8 cellular contexts compared by ENCODE assay signal in the genomic region with DNA sequence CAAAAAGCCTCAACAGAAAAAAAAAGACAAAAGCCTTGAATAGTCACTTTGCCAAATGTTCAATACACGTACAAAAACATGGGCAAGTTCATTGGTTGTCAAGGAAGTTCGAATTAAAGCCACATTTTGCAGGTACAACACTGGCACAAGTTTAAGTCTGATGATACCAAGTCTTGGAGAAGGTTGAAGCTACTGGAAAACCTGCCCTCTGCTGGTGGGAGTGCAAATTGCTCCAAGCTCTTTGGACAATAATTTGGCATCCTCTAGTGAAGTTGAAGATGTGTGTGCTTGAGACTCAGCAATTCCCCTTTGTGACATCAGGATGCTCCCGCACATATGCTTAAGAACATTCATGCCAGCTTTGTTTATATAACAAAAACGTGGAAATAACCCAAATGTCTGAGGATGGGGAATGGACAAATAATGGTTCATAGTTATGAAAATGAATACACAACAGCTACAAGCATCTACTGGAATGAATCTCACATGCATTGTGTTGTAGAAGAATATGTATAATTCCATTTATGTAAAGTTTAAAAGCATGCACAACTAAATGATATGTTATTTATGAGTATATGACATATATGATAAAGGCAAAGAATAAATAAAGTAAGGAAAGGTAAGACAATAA.
DNase-seq lines count a peak whose midpoint lies in the region; ATAC-seq, FAIRE-seq and TF ChIP-seq lines count a peak whose summit lies in the region.

No MANE protein-coding gene starts in this region.

- H3K4me3 Mint-ChIP-seq in activated T-helper 1 cell treated with anti-CD3 and anti-CD28 coated beads, Interleukin-12 subunit alpha, Interleukin-12 subunit beta, Interleukin-2, Interleukin-4 antibody, amounts not matched to agents 30 ng/mL and 10 ng/mL and 1 ng/mL, durations not matched to agents 14 hours and 24 hours and 36 hours = no peak overlapping the region

- CTCF ChIA-PET in HEK293T (lab: Yijun Ruan, JAX) (interaction anchor here (0.6 to 1.3 kb wide), 4 partner anchors 8 to 36 kb away, joined by 3 to 4 read pairs (median 4); no protein-coding TSS in a partner anchor), Panc1 (lab: Charles Lee) (interaction anchor here (0.6 to 0.7 kb wide), 2 partner anchors 398 to 1128 kb away, joined by 4 read pairs; no protein-coding TSS in a partner anchor)

- H3K4me3 ChIP-seq in Panc1 (ENCODE audit: low read depth in 2 of 2, low read length in 2 of 2) (no peak overlapping the region), small intestine (ENCODE audit: low read depth in 1 of 2, low read length in 2 of 2) (no peak overlapping the region)

- in situ Hi-C loops in Panc1 (cut with HindIII; ENCODE audit: low pct_unique_long_range_greater_than_20kb, low sequenced_read_pairs) = no loop called here

- no peak overlapping the region for H3K27ac Mint-ChIP-seq in activated T-helper 1 cell treated with anti-CD3 and anti-CD28 coated beads, Interleukin-12 subunit alpha, Interleukin-12 subunit beta, Interleukin-2, Interleukin-4 antibody, amounts not matched to agents 30 ng/mL and 10 ng/mL and 1 ng/mL, durations not matched to agents 14 hours and 24 hours and 36 hours

- ATAC-seq in Panc1 (peak; percentile 74; the same call in 1 of the 2 replicates), GM21447 (IDR thresholded peaks at IDR 0.05; ENCODE audit: unreplicated experiment) (no peak), HG03097 (IDR thresholded peaks at IDR 0.05; ENCODE audit: low FRiP score, unreplicated experiment) (no peak)

- TF ChIP-seq CTCF in Panc1 (IDR thresholded peaks at IDR 0.05) = peak; percentile 90

- 8 to 12% (median 9%) methylated on average over 4 of the region's 4 CpGs for WGBS in small intestine, 3 donors

- H3K27me3 Mint-ChIP-seq in activated T-helper 1 cell treated with anti-CD3 and anti-CD28 coated beads, Interleukin-12 subunit alpha, Interleukin-12 subunit beta, Interleukin-2, Interleukin-4 antibody, amounts not matched to agents 30 ng/mL and 10 ng/mL and 1 ng/mL, durations not matched to agents 14 hours and 24 hours and 36 hours (ENCODE audit: insufficient read depth) = peaks cover 2% of the 10 kb centered on the region

- POLR2A ChIA-PET in HEK293T (lab: Yijun Ruan, JAX) = no interaction called here
- POLR2A ChIA-PET in Panc1 (lab: Charles Lee) = no interaction called here

- no peak overlapping the region for H3K27ac ChIP-seq in Panc1 (ENCODE audit: low read length)
- H3K27ac ChIP-seq in small intestine (ENCODE audit: low read depth in 1 of 2, low read length in 1 of 2) = no peak overlapping the region

- H3K9me3 ChIP-seq in Panc1 (ENCODE audit: control insufficient read depth, insufficient read depth, low read depth, low read length) = no peaks in the 10 kb centered on the region
- no peaks in the 10 kb centered on the region for H3K9me3 ChIP-seq in small intestine (ENCODE audit: control insufficient read depth, low read depth)

- H3K36me3 ChIP-seq in Panc1 (ENCODE audit: control insufficient read depth, insufficient read depth, low read length) (no peaks in the 10 kb centered on the region), small intestine (ENCODE audit: control insufficient read depth in 2 of 2, insufficient read depth in 2 of 2, low read length in 2 of 2) (no peaks in the 10 kb centered on the region)

- H3K27me3 ChIP-seq in Panc1 (ENCODE audit: control insufficient read depth, insufficient read depth, low read length) (no peaks in the 10 kb centered on the region; the same call in 1 of the 2 replicates), small intestine (ENCODE audit: control insufficient read depth in 2 of 2, insufficient read depth in 2 of 2, low read length in 2 of 2) (peaks cover 0 to 5% of the 10 kb centered on the region in 2 donors)

- DNase-seq in EH (ENCODE audit: low read depth) (peak; percentile 36), HEK293T (ENCODE audit: extremely low spot score) (peak; percentile 64), Panc1 (ENCODE audit: low read depth, low spot score) (peak; percentile 41), glomerular visceral epithelial cell (ENCODE audit: extremely low spot score) (peak; percentile 41), small intestine (peak; percentile 48)
- peak; percentile 15 for DNase-seq in activated T-helper 1 cell treated with anti-CD3 and anti-CD28 coated beads, Interleukin-12 subunit alpha, Interleukin-12 subunit beta, Interleukin-2, Interleukin-4 antibody, amounts not matched to agents 30 ng/mL and 10 ng/mL and 1 ng/mL, durations not matched to agents 14 hours and 24 hours and 36 hours (ENCODE audit: low spot score)

- no peaks in the 10 kb centered on the region for H3K4me1 ChIP-seq in Panc1 (ENCODE audit: control insufficient read depth, insufficient read depth, low read length)
- no peaks in the 10 kb centered on the region for H3K4me1 ChIP-seq in small intestine (ENCODE audit: control insufficient read depth in 2 of 2, insufficient read depth in 1 of 2, low read depth in 1 of 2, low read length in 1 of 2)

- FAIRE-seq in small intestine (lab: Jason Lieb, UNC) = no peak

- BruUV-seq in Panc1 (replicated peaks; lab: Mats Ljungman, UMichigan) = no TSS peak

- no peaks in the 10 kb centered on the region for H3K36me3 Mint-ChIP-seq in activated T-helper 1 cell treated with anti-CD3 and anti-CD28 coated beads, Interleukin-12 subunit alpha, Interleukin-12 subunit beta, Interleukin-2, Interleukin-4 antibody, amounts not matched to agents 30 ng/mL and 10 ng/mL and 1 ng/mL, durations not matched to agents 14 hours and 24 hours and 36 hours (ENCODE audit: low read depth)

- intact Hi-C loops in Panc1 (cut with micrococcal nuclease; ENCODE audit: unreplicated experiment) = loop anchor here (5.0 kb wide), 1 partner anchor 115 kb away; no protein-coding TSS in a partner anchor
- intact Hi-C loops in activated T-helper 1 cell treated with anti-CD3 and anti-CD28 coated beads, Interleukin-12 subunit alpha, Interleukin-12 subunit beta, Interleukin-2, Interleukin-4 antibody, amounts not matched to agents 30 ng/mL and 10 ng/mL and 1 ng/mL, durations not matched to agents 14 hours and 24 hours and 36 hours (cut with micrococcal nuclease) = loop anchor here (2.0 kb wide), 2 partner anchors 114 to 650 kb away; no protein-coding TSS in a partner anchor

- H3K4me1 Mint-ChIP-seq in activated T-helper 1 cell treated with anti-CD3 and anti-CD28 coated beads, Interleukin-12 subunit alpha, Interleukin-12 subunit beta, Interleukin-2, Interleukin-4 antibody, amounts not matched to agents 30 ng/mL and 10 ng/mL and 1 ng/mL, durations not matched to agents 14 hours and 24 hours and 36 hours (ENCODE audit: low read depth) = no peaks in the 10 kb centered on the region

- H3K9me3 Mint-ChIP-seq in activated T-helper 1 cell treated with anti-CD3 and anti-CD28 coated beads, Interleukin-12 subunit alpha, Interleukin-12 subunit beta, Interleukin-2, Interleukin-4 antibody, amounts not matched to agents 30 ng/mL and 10 ng/mL and 1 ng/mL, durations not matched to agents 14 hours and 24 hours and 36 hours = no peaks in the 10 kb centered on the region

TF ChIP-seq in HEK293T, 16 proteins besides CTCF, POLR2A, EP300 and RAD21:
- TF ChIP-seq LEF1 (IDR thresholded peaks at IDR 0.05; ENCODE audit: borderline replicate concordance) = no peak
- TF ChIP-seq TARDBP (IDR thresholded peaks at IDR 0.05) = no peak
- TF ChIP-seq ARNT (IDR thresholded peaks at IDR 0.05) = no peak
- no peak for TF ChIP-seq FOXA1 (IDR thresholded peaks at IDR 0.05)
- no peak for TF ChIP-seq CTBP1 (IDR thresholded peaks at IDR 0.05; ENCODE audit: borderline replicate concordance)
- TF ChIP-seq L3MBTL2 (conservative IDR thresholded peaks at IDR 0.05) = no peak
- no peak for TF ChIP-seq BHLHE40 (IDR thresholded peaks at IDR 0.05; ENCODE audit: borderline replicate concordance)
- no peak for TF ChIP-seq ELF4 (IDR thresholded peaks at IDR 0.05)
- no peak for TF ChIP-seq FOXK2 (IDR thresholded peaks at IDR 0.05)
- TF ChIP-seq FOXM1 (IDR thresholded peaks at IDR 0.05; ENCODE audit: borderline replicate concordance) = no peak
- TF ChIP-seq, protein P1, sequence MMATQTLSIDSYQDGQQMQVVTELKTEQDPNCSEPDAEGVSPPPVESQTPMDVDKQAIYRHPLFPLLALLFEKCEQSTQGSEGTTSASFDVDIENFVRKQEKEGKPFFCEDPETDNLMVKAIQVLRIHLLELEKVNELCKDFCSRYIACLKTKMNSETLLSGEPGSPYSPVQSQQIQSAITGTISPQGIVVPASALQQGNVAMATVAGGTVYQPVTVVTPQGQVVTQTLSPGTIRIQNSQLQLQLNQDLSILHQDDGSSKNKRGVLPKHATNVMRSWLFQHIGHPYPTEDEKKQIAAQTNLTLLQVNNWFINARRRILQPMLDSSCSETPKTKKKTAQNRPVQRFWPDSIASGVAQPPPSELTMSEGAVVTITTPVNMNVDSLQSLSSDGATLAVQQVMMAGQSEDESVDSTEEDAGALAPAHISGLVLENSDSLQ (IDR thresholded peaks at IDR 0.05) = no peak
- TF ChIP-seq SUZ12 (IDR thresholded peaks at IDR 0.05) = no peak
- no peak for TF ChIP-seq ZNF384 (IDR thresholded peaks at IDR 0.05)
- no peak for TF ChIP-seq SP1 (IDR thresholded peaks at IDR 0.05)
- no peak for TF ChIP-seq NFRKB (IDR thresholded peaks at IDR 0.05)
TF ChIP-seq in HEK293T: peak in this region for 0.
